29 cellular contexts compared by ENCODE assay signal in genomic region chrX:131202766-131203165, GRCh38.
"Had no signal": no experiment of that assay in that cellular context is flagged by ENCODE, and none has a peak within 500 bp of the region (broad histone marks: within the 10 kb centered on the region; RNA-seq: fewer than 3 reads in every experiment).

No MANE protein-coding gene starts in this region.

- ATAC-seq: effector memory CD8-positive, alpha-beta T cell; esophagus mucosa; foreskin keratinocyte; gastrocnemius medialis; gastroesophageal sphincter; heart left ventricle; heart right ventricle had no signal

- DNase-seq: colonic mucosa; cortex of kidney; dermis blood vessel endothelial cell; dorsolateral prefrontal cortex; effector CD4-positive, alpha-beta T cell; effector CD8-positive, alpha-beta T cell; effector memory CD4-positive, alpha-beta T cell; effector memory CD8-positive, alpha-beta T cell; endodermal cell; erythroblast; esophagus squamous epithelium; foreskin fibroblast; foreskin keratinocyte; foreskin melanocyte; gastrocnemius medialis; glutamatergic neuron; head of caudate nucleus; heart left ventricle; heart right ventricle had no signal

- H3K4me1 ChIP-seq: colonic mucosa, esophagus muscularis mucosa, esophagus squamous epithelium, foreskin keratinocyte, gastrocnemius medialis, gastroesophageal sphincter, heart left ventricle, heart right ventricle had no signal

- FAIRE-seq: colon, endometrium, endothelial cell of umbilical vein, frontal cortex had no signal

- H3K27me3 Mint-ChIP-seq: dendritic cell treated with granulocyte-macrophage colony-stimulating factor and Interleukin-4, amounts not matched to agents 40 ng/mL and 50 ng/mL, for 4 days; effector memory CD8-positive, alpha-beta T cell had no signal

- H3K9me3 Mint-ChIP-seq: dendritic cell treated with granulocyte-macrophage colony-stimulating factor and Interleukin-4, amounts not matched to agents 40 ng/mL and 50 ng/mL, for 4 days; effector memory CD8-positive, alpha-beta T cell; endodermal cell had no signal

- H3K4me3 Mint-ChIP-seq: dendritic cell treated with granulocyte-macrophage colony-stimulating factor and Interleukin-4, amounts not matched to agents 40 ng/mL and 50 ng/mL, for 4 days; effector memory CD8-positive, alpha-beta T cell; endodermal cell had no signal

- H3K36me3 ChIP-seq: colonic mucosa, esophagus muscularis mucosa, esophagus squamous epithelium, gastrocnemius medialis, gastroesophageal sphincter, heart left ventricle, heart right ventricle had no signal

- H3K4me3 ChIP-seq: colonic mucosa, coronary artery, dorsolateral prefrontal cortex, esophagus muscularis mucosa, esophagus squamous epithelium, gastrocnemius medialis, gastroesophageal sphincter, heart left ventricle, heart right ventricle had no signal

- H3K27ac Mint-ChIP-seq: dendritic cell treated with granulocyte-macrophage colony-stimulating factor and Interleukin-4, amounts not matched to agents 40 ng/mL and 50 ng/mL, for 4 days; effector memory CD8-positive, alpha-beta T cell; endodermal cell had no signal

- H3K27me3 ChIP-seq: esophagus muscularis mucosa, esophagus squamous epithelium, foreskin keratinocyte, gastrocnemius medialis, gastroesophageal sphincter had no signal

- H3K27ac ChIP-seq: colonic mucosa, coronary artery, dorsolateral prefrontal cortex, epithelial cell of prostate, esophagus muscularis mucosa, esophagus squamous epithelium, foreskin keratinocyte, gastrocnemius medialis, gastroesophageal sphincter, heart left ventricle, heart right ventricle had no signal

- H3K9me3 ChIP-seq: colonic mucosa, esophagus muscularis mucosa, esophagus squamous epithelium, gastrocnemius medialis, gastroesophageal sphincter, heart left ventricle, heart right ventricle had no signal
